Comparison of ENCODE assay signal across 11 cellular contexts in genomic region chr5:40401281-40401680, GRCh38.
A peak's percentile ranks its signal among the peaks of the same experiment; 100 is the strongest.
DNase-seq lines count a peak whose midpoint lies in the region; TF ChIP-seq lines count a peak whose summit lies in the region.
"Had no signal": no experiment of that assay in that cellular context is flagged by ENCODE, and none has a peak within 500 bp of the region (broad histone marks: within the 10 kb centered on the region; RNA-seq: fewer than 3 reads in every experiment).

No MANE protein-coding gene starts in this region.

- no peak overlapping the region for H2AK5ac ChIP-seq in mesenchymal stem cell (ENCODE audit: low read length, severe bottlenecking)

- H2BK15ac ChIP-seq in mesenchymal stem cell (ENCODE audit: low read depth, poor library complexity, severe bottlenecking) = no peak overlapping the region

- H3K9ac ChIP-seq in GM23248 (no peak overlapping the region), OCI-LY1 (ENCODE audit: low read length) (peak overlapping the region; percentile 29; the same call in 1 of the 2 replicates), neural progenitor cell (no peak overlapping the region), mesenchymal stem cell (ENCODE audit: low read length) (no peak overlapping the region), colonic mucosa (ENCODE audit: low read depth in 2 of 2, low read length in 2 of 2) (no peak overlapping the region)

- peaks cover 18% of the 10 kb centered on the region for H3K4me1 ChIP-seq in GM23248 (ENCODE audit: insufficient read depth)
- H3K4me1 ChIP-seq in OCI-LY1 (ENCODE audit: insufficient read depth, low read length, severe bottlenecking) = peaks cover 37% of the 10 kb centered on the region
- no peaks in the 10 kb centered on the region for H3K4me1 ChIP-seq in neural progenitor cell
- peaks cover 2% of the 10 kb centered on the region for H3K4me1 ChIP-seq in mesenchymal stem cell (ENCODE audit: control insufficient read depth, insufficient read depth, low read depth, low read length)
- no peaks in the 10 kb centered on the region for H3K4me1 ChIP-seq in colonic mucosa

- H3K36me3 ChIP-seq in GM23248 (ENCODE audit: low read depth) = no peaks in the 10 kb centered on the region
- H3K36me3 ChIP-seq in OCI-LY1 (ENCODE audit: insufficient read depth, low read length) = no peaks in the 10 kb centered on the region
- no peaks in the 10 kb centered on the region for H3K36me3 ChIP-seq in neural progenitor cell
- no peaks in the 10 kb centered on the region for H3K36me3 ChIP-seq in mesenchymal stem cell (ENCODE audit: control insufficient read depth in 1 of 2, insufficient read depth in 2 of 2, low read depth in 1 of 2, low read length in 2 of 2)
- H3K36me3 ChIP-seq in colonic mucosa = no peaks in the 10 kb centered on the region

- H3K9me3 ChIP-seq in GM23248 (ENCODE audit: low read depth) (no peaks in the 10 kb centered on the region), OCI-LY1 (ENCODE audit: low read length) (no peaks in the 10 kb centered on the region), neural progenitor cell (ENCODE audit: low read depth) (no peaks in the 10 kb centered on the region), mesenchymal stem cell (ENCODE audit: control insufficient read depth, low read length) (no peaks in the 10 kb centered on the region), colonic mucosa (no peaks in the 10 kb centered on the region)

- H3K27ac Mint-ChIP-seq in T-helper 2 cell treated with Interferon-gamma antibody and Interleukin-4, amounts not matched to agents 5 μg/mL and 100 μg/mL, for 36 hours = peak overlapping the region; percentile 16
- H3K27ac Mint-ChIP-seq in neural progenitor cell = no peak overlapping the region

- no peaks in the 10 kb centered on the region for H4K20me1 ChIP-seq in GM23248 (ENCODE audit: insufficient read depth)
- H4K20me1 ChIP-seq in OCI-LY1 (ENCODE audit: insufficient read depth, low read length) = no peaks in the 10 kb centered on the region
- no peaks in the 10 kb centered on the region for H4K20me1 ChIP-seq in neural progenitor cell (ENCODE audit: low read depth)

- peaks cover 53% of the 10 kb centered on the region for H3K4me1 Mint-ChIP-seq in T-helper 2 cell treated with Interferon-gamma antibody and Interleukin-4, amounts not matched to agents 5 μg/mL and 100 μg/mL, for 36 hours (ENCODE audit: low read depth)
- no peaks in the 10 kb centered on the region for H3K4me1 Mint-ChIP-seq in neural progenitor cell

- H2AFZ ChIP-seq in GM23248 = no peak overlapping the region
- peak overlapping the region; percentile 22; the same call in 1 of the 2 replicates for H2AFZ ChIP-seq in OCI-LY1 (ENCODE audit: low read length)
- peak overlapping the region; percentile 66 for H2AFZ ChIP-seq in neural progenitor cell (replicated peaks)
- no peak overlapping the region for H2AFZ ChIP-seq in mesenchymal stem cell (ENCODE audit: low read depth, low read length)

- H4K8ac ChIP-seq in mesenchymal stem cell (ENCODE audit: low read length) = no peak overlapping the region

- H3K14ac ChIP-seq in mesenchymal stem cell (ENCODE audit: low read length in 2 of 2) = no peak overlapping the region

- TF ChIP-seq CTCF in OCI-LY1 (IDR thresholded peaks at IDR 0.05; ENCODE audit: low read length) (no peak), neural progenitor cell (IDR thresholded peaks at IDR 0.05) (no peak), colonic mucosa (IDR thresholded peaks at IDR 0.05) (no peak)

- no peak overlapping the region for H2BK5ac ChIP-seq in mesenchymal stem cell (ENCODE audit: low read depth, low read length, poor library complexity, severe bottlenecking)

- no peaks in the 10 kb centered on the region for H3K27me3 Mint-ChIP-seq in T-helper 2 cell treated with Interferon-gamma antibody and Interleukin-4, amounts not matched to agents 5 μg/mL and 100 μg/mL, for 36 hours (ENCODE audit: low read depth)
- H3K27me3 Mint-ChIP-seq in neural progenitor cell (ENCODE audit: insufficient read depth, low read depth) = no peaks in the 10 kb centered on the region
- H3K27me3 Mint-ChIP-seq: naive B cell had no signal

- no peak overlapping the region for H3K27ac ChIP-seq in GM23248
- peak overlapping the region; percentile 56 for H3K27ac ChIP-seq in OCI-LY1 (ENCODE audit: low read depth, low read length, poor library complexity, severe bottlenecking)
- no peak overlapping the region for H3K27ac ChIP-seq in neural progenitor cell
- no peak overlapping the region for H3K27ac ChIP-seq in mesenchymal stem cell (ENCODE audit: low read length, poor library complexity, severe bottlenecking)
- no peak overlapping the region for H3K27ac ChIP-seq in colonic mucosa

- H2BK12ac ChIP-seq in mesenchymal stem cell (ENCODE audit: low read length in 2 of 2) = no peak overlapping the region

- H3K4me3 Mint-ChIP-seq in T-helper 2 cell treated with Interferon-gamma antibody and Interleukin-4, amounts not matched to agents 5 μg/mL and 100 μg/mL, for 36 hours = peak overlapping the region; percentile 1
- no peak overlapping the region for H3K4me3 Mint-ChIP-seq in neural progenitor cell
- H3K4me3 Mint-ChIP-seq: naive B cell had no signal

- H3K36me3 Mint-ChIP-seq in T-helper 2 cell treated with Interferon-gamma antibody and Interleukin-4, amounts not matched to agents 5 μg/mL and 100 μg/mL, for 36 hours (ENCODE audit: low read depth) = peaks cover 7% of the 10 kb centered on the region
- H3K36me3 Mint-ChIP-seq in neural progenitor cell = no peaks in the 10 kb centered on the region

- no peak overlapping the region for H3K4ac ChIP-seq in mesenchymal stem cell (ENCODE audit: low read depth in 1 of 2, low read length in 2 of 2)

- 0 out of 2 replicates have a peak, but pooled peaks cover 2% of the 10 kb centered on the region for H3K27me3 ChIP-seq in GM23248 (replicated peaks; ENCODE audit: insufficient read depth)
- H3K27me3 ChIP-seq in OCI-LY1 (ENCODE audit: insufficient read depth, low read length) = no peaks in the 10 kb centered on the region
- H3K27me3 ChIP-seq in neural progenitor cell = no peaks in the 10 kb centered on the region
- no peaks in the 10 kb centered on the region for H3K27me3 ChIP-seq in mesenchymal stem cell (ENCODE audit: control insufficient read depth in 1 of 2, insufficient read depth in 1 of 2, low read length in 2 of 2)
- no peaks in the 10 kb centered on the region for H3K27me3 ChIP-seq in colonic mucosa

- no peak overlapping the region for H2BK120ac ChIP-seq in mesenchymal stem cell (ENCODE audit: low read depth, low read length)

- no peaks in the 10 kb centered on the region for H3K9me2 ChIP-seq in GM23248 (ENCODE audit: insufficient read depth)
- H3K9me2 ChIP-seq in OCI-LY1 (ENCODE audit: low read depth, low read length) = no peaks in the 10 kb centered on the region

- no peak for DNase-seq in T-helper 2 cell treated with Interferon-gamma antibody and Interleukin-4, amounts not matched to agents 5 μg/mL and 100 μg/mL, for 36 hours (ENCODE audit: low spot score)
- DNase-seq in T-helper 2 cell (no peak), GM23248 (peak; percentile 13), neural progenitor cell (ENCODE audit: low spot score) (no peak), mesenchymal stem cell (no peak), colonic mucosa (no peak), RKO (ENCODE audit: low spot score) (no peak)
- DNase-seq: Karpas-422, naive B cell, SHP77 had no signal

- no peaks in the 10 kb centered on the region for H3K79me1 ChIP-seq in mesenchymal stem cell (replicated peaks; ENCODE audit: low read length, poor library complexity, severe bottlenecking)

- H3K4me2 ChIP-seq in GM23248 (ENCODE audit: unreplicated experiment) (no peak overlapping the region), OCI-LY1 (ENCODE audit: low read length) (peak overlapping the region; percentile 38; the same call in 1 of the 2 replicates), neural progenitor cell (no peak overlapping the region), mesenchymal stem cell (ENCODE audit: low read length, poor library complexity, severe bottlenecking) (no peak overlapping the region)

- in situ Hi-C loops in GM23248 (cut with MboI) = no loop called here

- WGBS in GM23248 (ENCODE audit: low coverage in 1 of 2, low lambda C conversion rate in 2 of 2, missing lambda C conversion rate in 2 of 2), 2 experiments = 73 to 84% methylated on average over 3 of the region's 3 CpGs
- WGBS in mesenchymal stem cell = 72% methylated on average over 3 of the region's 3 CpGs

- H3K79me2 ChIP-seq in GM23248 (ENCODE audit: insufficient read depth) (no peaks in the 10 kb centered on the region), OCI-LY1 (ENCODE audit: insufficient read depth, low read length) (no peaks in the 10 kb centered on the region), neural progenitor cell (ENCODE audit: low read depth) (no peaks in the 10 kb centered on the region)

- H3K23ac ChIP-seq in mesenchymal stem cell (ENCODE audit: low read length in 2 of 2) = no peak overlapping the region

- H3F3A ChIP-seq in GM23248 (ENCODE audit: insufficient read depth) (peaks cover 5% of the 10 kb centered on the region; the same call in 1 of the 2 replicates), OCI-LY1 (ENCODE audit: insufficient read depth, low read length) (no peaks in the 10 kb centered on the region), neural progenitor cell (ENCODE audit: low read depth) (no peaks in the 10 kb centered on the region)

- no peak overlapping the region for H3K18ac ChIP-seq in mesenchymal stem cell (ENCODE audit: low read depth in 1 of 2, low read length in 2 of 2)

- H3K4me3 ChIP-seq in GM23248 = no peak overlapping the region
- H3K4me3 ChIP-seq in OCI-LY1 (ENCODE audit: low read depth, low read length, poor library complexity, severe bottlenecking) = no peak overlapping the region
- H3K4me3 ChIP-seq in neural progenitor cell = no peak overlapping the region
- H3K4me3 ChIP-seq in mesenchymal stem cell (ENCODE audit: insufficient read depth in 1 of 2, low read depth in 1 of 2, low read length in 2 of 2) = no peak overlapping the region
- no peak overlapping the region for H3K4me3 ChIP-seq in colonic mucosa

- no peak overlapping the region for H4K91ac ChIP-seq in mesenchymal stem cell (ENCODE audit: low read length)

- H3K9me3 Mint-ChIP-seq in T-helper 2 cell treated with Interferon-gamma antibody and Interleukin-4, amounts not matched to agents 5 μg/mL and 100 μg/mL, for 36 hours = peaks cover 6% of the 10 kb centered on the region
- H3K9me3 Mint-ChIP-seq in neural progenitor cell = no peaks in the 10 kb centered on the region

- intact Hi-C loops in colonic mucosa (cut with DNase I) = no loop called here

Comparison
In these comparisons a context has a peak if more than half of its experiments do, and no peak if none do; other contexts are left out.
1. H2AFZ ChIP-seq: peak in OCI-LY1 (single experiment) and neural progenitor cell (single experiment); none in GM23248 (single experiment) and mesenchymal stem cell (single experiment).